Comparison of ENCODE assay signal across 1 cellular context in the genomic region with DNA sequence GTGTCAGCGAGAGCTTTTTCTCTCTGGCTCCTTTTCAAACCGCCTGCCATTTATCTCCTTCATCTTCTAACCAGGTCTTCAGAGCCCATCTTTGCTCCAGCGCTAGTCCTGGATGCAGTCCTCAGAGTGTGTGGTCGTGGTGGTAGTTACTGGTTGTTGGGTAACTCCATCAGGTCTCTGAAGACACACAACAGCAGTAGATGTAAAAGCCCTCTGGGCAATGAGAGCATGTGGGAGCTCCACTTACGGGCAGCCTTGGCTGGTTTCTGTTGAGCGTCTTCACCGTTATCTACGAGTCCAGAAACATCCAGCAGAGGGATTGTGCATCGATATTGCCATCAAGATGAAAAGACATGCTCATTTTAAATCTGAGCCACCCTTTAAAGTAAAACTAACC.
TF ChIP-seq lines count a peak whose summit lies in the region.

No MANE protein-coding gene starts in this region.

TF ChIP-seq in GM23338, 12 proteins besides CTCF, POLR2A, EP300 and RAD21 (continued from another document):
- TF ChIP-seq ZNF462 (CRISPR knock-in tag; IDR thresholded peaks at IDR 0.05) (no peak), NANOG (IDR thresholded peaks at IDR 0.05; ENCODE audit: borderline replicate concordance) (no peak), EZH2 (IDR thresholded peaks at IDR 0.05; ENCODE audit: low read depth, unreplicated experiment) (no peak), ZNF114 (CRISPR knock-in tag; IDR thresholded peaks at IDR 0.05) (no peak), CREB1 (CRISPR knock-in tag; IDR thresholded peaks at IDR 0.05; ENCODE audit: low read depth) (no peak), POLR2AphosphoS5 (IDR thresholded peaks at IDR 0.05; ENCODE audit: low read depth) (no peak)
